ENCODE assay signal across 1 cellular context in the genomic region with DNA sequence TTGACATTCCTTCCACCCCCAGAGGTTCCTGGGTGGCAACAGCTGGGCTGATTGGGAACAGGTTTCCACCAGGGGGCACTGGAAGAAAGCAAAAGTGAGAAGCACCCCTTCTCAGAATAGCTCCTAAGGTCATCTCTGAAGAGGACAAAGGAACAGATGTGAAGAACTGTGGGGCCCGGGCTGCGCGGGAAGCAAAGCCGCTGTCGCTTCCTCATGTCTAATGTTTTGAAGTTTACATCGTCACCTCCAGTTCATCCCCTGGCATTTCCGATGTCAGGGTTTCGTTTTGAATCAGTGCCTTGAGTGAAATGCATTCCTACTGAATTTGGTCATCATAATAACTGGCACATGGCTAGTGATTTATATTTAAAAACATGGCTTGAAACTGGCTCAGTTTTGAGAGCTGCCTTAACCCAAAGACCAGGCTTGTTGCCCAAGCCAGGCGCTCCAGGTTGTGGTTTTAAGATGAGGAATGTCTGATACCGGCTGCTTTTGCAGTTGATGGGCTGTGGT.
TF ChIP-seq lines count a peak whose summit lies in the region.

No MANE protein-coding gene starts in this region.

TF ChIP-seq in GM23338, 12 proteins besides CTCF, POLR2A, EP300 and RAD21 (continued from another document):
- peak; percentile 73 for TF ChIP-seq ZNF462 (CRISPR knock-in tag; IDR thresholded peaks at IDR 0.05)
TF ChIP-seq in GM23338: peak in this region for 2.
